In genomic region chr14:29637406-29637805, GRCh38 we compare ENCODE assay signal across 9 cellular contexts.
DNase-seq lines count a peak whose midpoint lies in the region; ATAC-seq and TF ChIP-seq lines count a peak whose summit lies in the region.
"Had no signal": no experiment of that assay in that cellular context is flagged by ENCODE, and none has a peak within 500 bp of the region (broad histone marks: within the 10 kb centered on the region; RNA-seq: fewer than 3 reads in every experiment).

No MANE protein-coding gene starts in this region.

- H3K4me3 ChIP-seq in cardiac fibroblast (replicated peaks in 1 of 2; ENCODE audit: low read depth in 2 of 2, low read length in 2 of 2) (no peak overlapping the region), HAP-1 (no peak overlapping the region)

- ATAC-seq in left lobe of liver = peak; percentile 98
- ATAC-seq in WTC11 = no peak
- no peak for ATAC-seq in HG02642 (IDR thresholded peaks at IDR 0.05; ENCODE audit: poor library complexity, unreplicated experiment)

- no peak for TF ChIP-seq CTCF in cardiac fibroblast (IDR thresholded peaks at IDR 0.05; ENCODE audit: low read depth, low read length)
- no peak for TF ChIP-seq CTCF in WTC11 (IDR thresholded peaks at IDR 0.05)

- no peak overlapping the region for H3K27ac Mint-ChIP-seq in WTC11
- H3K27ac Mint-ChIP-seq: dendritic cell treated with granulocyte-macrophage colony-stimulating factor and Interleukin-4, amounts not matched to agents 40 ng/mL and 50 ng/mL, for 4 days had no signal

- H3K36me3 Mint-ChIP-seq in WTC11 = no peaks in the 10 kb centered on the region

- no peaks in the 10 kb centered on the region for H3K4me1 ChIP-seq in HAP-1

- H3K4me3 Mint-ChIP-seq in WTC11 = no peak overlapping the region
- H3K4me3 Mint-ChIP-seq: dendritic cell treated with granulocyte-macrophage colony-stimulating factor and Interleukin-4, amounts not matched to agents 40 ng/mL and 50 ng/mL, for 4 days had no signal

- POLR2A ChIA-PET in WTC11 (lab: Charles Lee) = no interaction called here

- in situ Hi-C loops in HAP-1 (cut with MboI; ENCODE audit: low sequenced_read_pairs) = no loop called here

- H3K27me3 Mint-ChIP-seq in WTC11 (ENCODE audit: low read depth) = no peaks in the 10 kb centered on the region
- H3K27me3 Mint-ChIP-seq: dendritic cell treated with granulocyte-macrophage colony-stimulating factor and Interleukin-4, amounts not matched to agents 40 ng/mL and 50 ng/mL, for 4 days had no signal

- CTCF ChIA-PET in WTC11 (lab: Charles Lee) = no interaction called here

- H3K9me3 Mint-ChIP-seq in WTC11 = no peaks in the 10 kb centered on the region
- H3K9me3 Mint-ChIP-seq: dendritic cell treated with granulocyte-macrophage colony-stimulating factor and Interleukin-4, amounts not matched to agents 40 ng/mL and 50 ng/mL, for 4 days had no signal

- no peaks in the 10 kb centered on the region for H3K4me1 Mint-ChIP-seq in WTC11

- no peaks in the 10 kb centered on the region for H3K36me3 ChIP-seq in HAP-1 (replicated peaks)

- H3K9me3 ChIP-seq in HAP-1 = no peaks in the 10 kb centered on the region

- DNase-seq in AG08396 (ENCODE audit: low spot score) (peak; percentile 43), NCI-H2029 (lab: John Stamatoyannopoulos, UW) (peak; percentile 78), cardiac fibroblast (ENCODE audit: low read depth in 2 of 2) (peak; percentile 74 to 89), left lobe of liver (ENCODE audit: low spot score) (peak; percentile 88), WTC11 (ENCODE audit: low spot score) (no peak), HAP-1 (ENCODE audit: low spot score in 2 of 2) (no peak)
- DNase-seq in activated CD8-positive, alpha-beta memory T cell treated with anti-CD3 and anti-CD28 coated beads, Interleukin-2, amount 50 U/mL, for 48 hours = no peak

- no peaks in the 10 kb centered on the region for H3K27me3 ChIP-seq in HAP-1 (ENCODE audit: low read depth)

TF ChIP-seq in WTC11, 78 proteins besides CTCF, POLR2A, EP300 and RAD21:
- TF ChIP-seq ARID4B (CRISPR knock-in tag; IDR thresholded peaks at IDR 0.05; ENCODE audit: borderline replicate concordance) (no peak), NFATC4 (CRISPR knock-in tag; IDR thresholded peaks at IDR 0.05) (no peak), NR3C1 (CRISPR knock-in tag; conservative IDR thresholded peaks at IDR 0.05; ENCODE audit: low read depth) (no peak), CDX4 (CRISPR knock-in tag; IDR thresholded peaks at IDR 0.05; ENCODE audit: borderline replicate concordance) (no peak), EMX1 (CRISPR knock-in tag; IDR thresholded peaks at IDR 0.05) (no peak), FOXK1 (CRISPR knock-in tag; IDR thresholded peaks at IDR 0.05) (no peak)

Comparison
In these comparisons a context has a peak if more than half of its experiments do, and no peak if none do; other contexts are left out.
1. DNase-seq: peak in AG08396 (single experiment), NCI-H2029 (single experiment), cardiac fibroblast (2 of 2) and left lobe of liver (single experiment); none in activated CD8-positive, alpha-beta memory T cell treated with anti-CD3 and anti-CD28 coated beads, Interleukin-2, amount 50 U/mL, for 48 hours (single experiment), WTC11 (single experiment) and HAP-1 (0 of 2).